17 cellular contexts compared by ENCODE assay signal in genomic region chr6:41450581-41450980, GRCh38.
A peak's percentile ranks its signal among the peaks of the same experiment; 100 is the strongest.
DNase-seq lines count a peak whose midpoint lies in the region; ATAC-seq and TF ChIP-seq lines count a peak whose summit lies in the region.
"Had no signal": no experiment of that assay in that cellular context is flagged by ENCODE, and none has a peak within 500 bp of the region (broad histone marks: within the 10 kb centered on the region; RNA-seq: fewer than 3 reads in every experiment).

No MANE protein-coding gene starts in this region.

- H3K36me3 ChIP-seq in BLaER1 treated with 17β-estradiol and CSF1 and Interleukin-3, amounts not matched to agents 10 nM and 100 nM, result no peaks in the 10 kb centered on the region
- H3K36me3 ChIP-seq in psoas muscle (ENCODE audit: insufficient read depth in 1 of 2, low read depth in 1 of 2), result no peaks in the 10 kb centered on the region

- H3K4me1 ChIP-seq in BLaER1 treated with 17β-estradiol and CSF1 and Interleukin-3, amounts not matched to agents 10 nM and 100 nM, result peaks cover 13 to 48% (median 38%) of the 10 kb centered on the region in 10 experiments
- peaks cover 30% of the 10 kb centered on the region for H3K4me1 ChIP-seq in psoas muscle

- no peaks in the 10 kb centered on the region for H3K9me3 ChIP-seq in BLaER1 treated with 17β-estradiol and CSF1 and Interleukin-3, amounts not matched to agents 10 nM and 100 nM (replicated peaks in 1 of 11)
- H3K9me3 ChIP-seq in T-helper 17 cell (ENCODE audit: control insufficient read depth, low read length, poor library complexity, severe bottlenecking), result no peaks in the 10 kb centered on the region
- no peaks in the 10 kb centered on the region for H3K9me3 ChIP-seq in psoas muscle

- H3K9me3 Mint-ChIP-seq in glutamatergic neuron (ENCODE audit: unreplicated experiment) (peaks cover 7% of the 10 kb centered on the region), nephron progenitor cell (no peaks in the 10 kb centered on the region)
- H3K9me3 Mint-ChIP-seq: CD8-positive, alpha-beta T cell had no signal

- peaks cover 0 to 19% (median 0%) of the 10 kb centered on the region in 11 experiments; a peak in 6 of 22 replicates for H3K27me3 ChIP-seq in BLaER1 treated with 17β-estradiol and CSF1 and Interleukin-3, amounts not matched to agents 10 nM and 100 nM
- peaks cover 0 to 9% (median 0%) of the 10 kb centered on the region in 3 donors for H3K27me3 ChIP-seq in psoas muscle (ENCODE audit: insufficient read depth in 3 of 3, low read length in 2 of 3)

- H3K4me2 ChIP-seq in BLaER1 treated with 17β-estradiol and CSF1 and Interleukin-3, amounts not matched to agents 10 nM and 100 nM, result peak overlapping the region; percentile 72 to 96 (median 89); a peak in 20 of 22 replicates

- whole genome bisulfite sequencing in psoas muscle, 3 donors, result 95 to 96% (median 95%) methylated on average over 13 of the region's 13 CpGs

- H3K4me3 ChIP-seq in BLaER1 treated with 17β-estradiol and CSF1 and Interleukin-3, amounts not matched to agents 10 nM and 100 nM, result no peak overlapping the region
- H3K4me3 ChIP-seq in psoas muscle, result no peak overlapping the region

- H3K9ac ChIP-seq in BLaER1 treated with 17β-estradiol and CSF1 and Interleukin-3, amounts not matched to agents 10 nM and 100 nM, result peak overlapping the region in 1 of 11 experiments; percentile 42; a peak in 2 of 22 replicates

- H3K4me1 Mint-ChIP-seq in T-helper 17 cell (peaks cover 16% of the 10 kb centered on the region), glutamatergic neuron (ENCODE audit: low read depth, unreplicated experiment) (peaks cover 13% of the 10 kb centered on the region), nephron progenitor cell (peaks cover 38% of the 10 kb centered on the region)
- H3K4me1 Mint-ChIP-seq: B cell had no signal

- no peak overlapping the region for H3K27ac ChIP-seq in BLaER1 treated with 17β-estradiol and CSF1 and Interleukin-3, amounts not matched to agents 10 nM and 100 nM
- peak overlapping the region; percentile 72 for H3K27ac ChIP-seq in psoas muscle

- TF ChIP-seq CTCF in glutamatergic neuron (IDR thresholded peaks at IDR 0.05; ENCODE audit: partially characterized antibody, unreplicated experiment), result no peak
- TF ChIP-seq CTCF in psoas muscle (IDR thresholded peaks at IDR 0.05), result no peak
- TF ChIP-seq CTCF in nephron progenitor cell (IDR thresholded peaks at IDR 0.05), result no peak

- H3K4me3 Mint-ChIP-seq in T-helper 17 cell, result no peak overlapping the region
- H3K4me3 Mint-ChIP-seq in glutamatergic neuron (ENCODE audit: unreplicated experiment), result no peak overlapping the region
- H3K4me3 Mint-ChIP-seq in nephron progenitor cell, result no peak overlapping the region
- H3K4me3 Mint-ChIP-seq: B cell; CD8-positive, alpha-beta T cell had no signal

- peak overlapping the region; percentile 47 for H3K27ac Mint-ChIP-seq in T-helper 17 cell
- H3K27ac Mint-ChIP-seq in glutamatergic neuron (ENCODE audit: unreplicated experiment), result peak overlapping the region; percentile 41
- no peak overlapping the region for H3K27ac Mint-ChIP-seq in nephron progenitor cell
- H3K27ac Mint-ChIP-seq: B cell; CD8-positive, alpha-beta T cell had no signal

- H3K36me3 Mint-ChIP-seq in T-helper 17 cell (ENCODE audit: low read depth) (peaks cover 2% of the 10 kb centered on the region), glutamatergic neuron (ENCODE audit: unreplicated experiment) (no peaks in the 10 kb centered on the region), nephron progenitor cell (ENCODE audit: low read depth) (no peaks in the 10 kb centered on the region)
- H3K36me3 Mint-ChIP-seq: CD8-positive, alpha-beta T cell had no signal

- no peak for ATAC-seq in T-helper 17 cell
- ATAC-seq in psoas muscle, result no peak
- ATAC-seq: CD8-positive, alpha-beta T cell had no signal

- DNase-seq in T-helper 17 cell, result no peak
- no peak for DNase-seq in glutamatergic neuron
- no peak for DNase-seq in psoas muscle
- no peak for DNase-seq in cerebellum (ENCODE audit: low spot score)
- DNase-seq in LoVo (ENCODE audit: low spot score), result no peak
- DNase-seq in NCI-H345 (lab: John Stamatoyannopoulos, UW), result no peak
- no peak for DNase-seq in nephron progenitor cell
- DNase-seq: ACHN; CD8-positive, alpha-beta T cell; DMS 273 treated with DMSO at 0.1 percent for 48 hours; EL; KBM-7; NCI-H1092; NCI-H2107; NCI-H226 had no signal

- H3K27me3 Mint-ChIP-seq in T-helper 17 cell, result peaks cover 10% of the 10 kb centered on the region
- peaks cover 8% of the 10 kb centered on the region for H3K27me3 Mint-ChIP-seq in glutamatergic neuron (ENCODE audit: unreplicated experiment)
- peaks cover 46% of the 10 kb centered on the region for H3K27me3 Mint-ChIP-seq in nephron progenitor cell (ENCODE audit: low read depth, poor library complexity)
- H3K27me3 Mint-ChIP-seq: B cell had no signal

- H4K20me1 ChIP-seq in BLaER1 treated with 17β-estradiol and CSF1 and Interleukin-3, amounts not matched to agents 10 nM and 100 nM, result no peaks in the 10 kb centered on the region

- intact Hi-C loops in psoas muscle (cut with DNase I), result no loop called here
